Comparison of ENCODE assay signal across 8 cellular contexts in genomic region chr6:21953831-21954801, GRCh38.
DNase-seq lines count a peak whose midpoint lies in the region; ATAC-seq and TF ChIP-seq lines count a peak whose summit lies in the region.

No MANE protein-coding gene starts in this region.

- no peak for TF ChIP-seq POLR2A in right lobe of liver (IDR thresholded peaks at IDR 0.05)

- no peaks in the 10 kb centered on the region for H3K27me3 ChIP-seq in BLaER1 treated with 17β-estradiol and CSF1 and Interleukin-3, amounts not matched to agents 10 nM and 100 nM
- H3K27me3 ChIP-seq in right lobe of liver, result no peaks in the 10 kb centered on the region

- peak overlapping the region in 4 of 11 experiments; percentile 4 to 21 (median 10); a peak in 2 of 22 replicates for H3K27ac ChIP-seq in BLaER1 treated with 17β-estradiol and CSF1 and Interleukin-3, amounts not matched to agents 10 nM and 100 nM
- peak overlapping the region in 1 of 3 donors; percentile 33 for H3K27ac ChIP-seq in right lobe of liver

- intact Hi-C loops in right lobe of liver (cut with DNase I), result no loop called here

- peak; percentile 53 to 85 (median 78) for ATAC-seq in right lobe of liver
- ATAC-seq in HG02623 (IDR thresholded peaks at IDR 0.05; ENCODE audit: unreplicated experiment), result no peak
- ATAC-seq in GM18907 (IDR thresholded peaks at IDR 0.05; ENCODE audit: unreplicated experiment), result no peak
- ATAC-seq in HG02973 (IDR thresholded peaks at IDR 0.05; ENCODE audit: unreplicated experiment), result no peak

- H3K4me3 ChIP-seq in BLaER1 treated with 17β-estradiol and CSF1 and Interleukin-3, amounts not matched to agents 10 nM and 100 nM, result no peak overlapping the region
- no peak overlapping the region for H3K4me3 ChIP-seq in right lobe of liver

- H3K4me1 ChIP-seq in BLaER1 treated with 17β-estradiol and CSF1 and Interleukin-3, amounts not matched to agents 10 nM and 100 nM, result peaks cover 23 to 44% (median 34%) of the 10 kb centered on the region in 10 experiments
- H3K4me1 ChIP-seq in right lobe of liver, result no peaks in the 10 kb centered on the region

- TF ChIP-seq CTCF in right lobe of liver (IDR thresholded peaks at IDR 0.05), result no peak

- DNase-seq in KBM-7 (peak; percentile 37), amniotic epithelial cell (ENCODE audit: low read depth) (peak; percentile 69), right lobe of liver (no peak)
- no peak for DNase-seq in activated naive CD8-positive, alpha-beta T cell treated with anti-CD3 and anti-CD28 coated beads for 36 hours

- no peaks in the 10 kb centered on the region for H4K20me1 ChIP-seq in BLaER1 treated with 17β-estradiol and CSF1 and Interleukin-3, amounts not matched to agents 10 nM and 100 nM

- H3K36me3 ChIP-seq in BLaER1 treated with 17β-estradiol and CSF1 and Interleukin-3, amounts not matched to agents 10 nM and 100 nM, result no peaks in the 10 kb centered on the region
- H3K36me3 ChIP-seq in right lobe of liver, result no peaks in the 10 kb centered on the region

- in situ Hi-C loops in KBM-7 (cut with MboI; ENCODE audit: low pct_unique_long_range_greater_than_20kb, low sequenced_read_pairs), result no loop called here

- H3K9me3 ChIP-seq in BLaER1 treated with 17β-estradiol and CSF1 and Interleukin-3, amounts not matched to agents 10 nM and 100 nM (replicated peaks in 1 of 11), result no peaks in the 10 kb centered on the region
- no peaks in the 10 kb centered on the region for H3K9me3 ChIP-seq in right lobe of liver

- H3K27ac Mint-ChIP-seq in activated naive CD8-positive, alpha-beta T cell treated with anti-CD3 and anti-CD28 coated beads for 36 hours, result no peak overlapping the region

- no peak overlapping the region for H3K4me3 Mint-ChIP-seq in activated naive CD8-positive, alpha-beta T cell treated with anti-CD3 and anti-CD28 coated beads for 36 hours

- no peaks in the 10 kb centered on the region for H3K27me3 Mint-ChIP-seq in activated naive CD8-positive, alpha-beta T cell treated with anti-CD3 and anti-CD28 coated beads for 36 hours

- H3K9ac ChIP-seq in BLaER1 treated with 17β-estradiol and CSF1 and Interleukin-3, amounts not matched to agents 10 nM and 100 nM, result no peak overlapping the region

- peaks cover 12% of the 10 kb centered on the region for H3K4me1 Mint-ChIP-seq in activated naive CD8-positive, alpha-beta T cell treated with anti-CD3 and anti-CD28 coated beads for 36 hours

- peak overlapping the region; percentile 31 to 65 (median 54) for H3K4me2 ChIP-seq in BLaER1 treated with 17β-estradiol and CSF1 and Interleukin-3, amounts not matched to agents 10 nM and 100 nM

- H3K9me3 Mint-ChIP-seq in activated naive CD8-positive, alpha-beta T cell treated with anti-CD3 and anti-CD28 coated beads for 36 hours, result no peaks in the 10 kb centered on the region

- 61% methylated on average over 9 of the region's 10 CpGs for WGBS in right lobe of liver (ENCODE audit: insufficient coverage, low coverage, low lambda C conversion rate, missing lambda C conversion rate)

- H3K36me3 Mint-ChIP-seq in activated naive CD8-positive, alpha-beta T cell treated with anti-CD3 and anti-CD28 coated beads for 36 hours, result no peaks in the 10 kb centered on the region

Comparison
In these comparisons a context has a peak if more than half of its experiments do, and no peak if none do; other contexts are left out.
1. DNase-seq: peak in KBM-7 (single experiment) and amniotic epithelial cell (single experiment); none in right lobe of liver (0 of 3) and activated naive CD8-positive, alpha-beta T cell treated with anti-CD3 and anti-CD28 coated beads for 36 hours (single experiment).
2. ATAC-seq: peak in right lobe of liver (4 of 4); none in HG02623 (single experiment), GM18907 (single experiment) and HG02973 (single experiment).